Comparison of ENCODE assay signal across 10 cellular contexts in the genomic region with DNA sequence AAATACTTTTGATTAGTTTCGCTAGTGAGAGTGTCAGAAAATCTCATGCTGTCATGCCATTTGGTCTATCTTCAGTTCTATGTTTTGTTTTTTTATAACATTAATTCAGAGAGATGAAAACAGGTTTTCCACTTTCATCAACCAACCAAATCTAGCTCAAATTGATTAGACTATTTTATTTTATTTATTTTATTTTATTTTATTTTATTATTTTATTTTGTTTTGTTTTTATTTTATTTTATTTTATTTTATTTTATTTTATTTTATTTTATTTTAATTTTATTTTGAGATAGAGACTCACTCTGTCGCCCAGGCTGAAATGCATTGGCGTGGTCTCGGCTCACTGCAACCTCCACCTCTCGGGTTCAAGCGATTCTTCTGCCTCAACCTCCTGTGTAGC.
"Had no signal": no experiment of that assay in that cellular context is flagged by ENCODE, and none has a peak within 500 bp of the region (broad histone marks: within the 10 kb centered on the region; RNA-seq: fewer than 3 reads in every experiment).

No MANE protein-coding gene starts in this region.

- H3K4me1 Mint-ChIP-seq: H9, IgD-negative memory B cell had no signal

- H3K27ac Mint-ChIP-seq: H9, IgD-negative memory B cell had no signal

- H3K9ac ChIP-seq: GM23248, KMS-11 had no signal

- H3K4me3 Mint-ChIP-seq: H9, IgD-negative memory B cell had no signal

- FAIRE-seq: H1, H54, HepG2 had no signal

- H2AFZ ChIP-seq: GM23248 had no signal

- DNase-seq: GM23248, H9, HCEC 1CT, KBM-7 had no signal

- H3K36me3 Mint-ChIP-seq: IgD-negative memory B cell had no signal

- H3K4me2 ChIP-seq: KMS-11 had no signal

- H3K27ac ChIP-seq: GM23248, HL-60, KMS-11 had no signal

- H3K9me3 Mint-ChIP-seq: H9 had no signal

- H3K27me3 Mint-ChIP-seq: IgD-negative memory B cell had no signal

- H3K4me3 ChIP-seq: GM23248 had no signal
